ENCODE assay signal across 16 cellular contexts in genomic region chr15:29676961-29677402, GRCh38.
DNase-seq lines count a peak whose midpoint lies in the region; ATAC-seq and TF ChIP-seq lines count a peak whose summit lies in the region.
"Had no signal": no experiment of that assay in that cellular context is flagged by ENCODE, and none has a peak within 500 bp of the region (broad histone marks: within the 10 kb centered on the region; RNA-seq: fewer than 3 reads in every experiment).

No MANE protein-coding gene starts in this region.

- H3K36me3 Mint-ChIP-seq in nephron progenitor cell (ENCODE audit: low read depth): no peaks in the 10 kb centered on the region
- H3K36me3 Mint-ChIP-seq: activated naive CD8-positive, alpha-beta T cell treated with anti-CD3 and anti-CD28 coated beads, Interleukin-2, amount 10 ng/mL, durations not matched to agents 7 days and 5 days; CD8-positive, alpha-beta memory T cell; IgD-negative memory B cell had no signal

- peak overlapping the region; percentile 52 for H3K4me3 Mint-ChIP-seq in nephron progenitor cell
- H3K4me3 Mint-ChIP-seq: activated naive CD8-positive, alpha-beta T cell treated with anti-CD3 and anti-CD28 coated beads, Interleukin-2, amount 10 ng/mL, durations not matched to agents 7 days and 5 days; CD8-positive, alpha-beta memory T cell; IgD-negative memory B cell; stimulated activated naive CD8-positive, alpha-beta T cell treated with anti-CD3 and anti-CD28 coated beads, Interleukin-15, amount 100 ng/mL, for 72 hours had no signal

- no peak overlapping the region for H3K27ac Mint-ChIP-seq in nephron progenitor cell
- H3K27ac Mint-ChIP-seq: activated naive CD8-positive, alpha-beta T cell treated with anti-CD3 and anti-CD28 coated beads, Interleukin-2, amount 10 ng/mL, durations not matched to agents 7 days and 5 days; CD8-positive, alpha-beta memory T cell; stimulated activated naive CD8-positive, alpha-beta T cell treated with anti-CD3 and anti-CD28 coated beads, Interleukin-15, amount 100 ng/mL, for 72 hours had no signal

- no peaks in the 10 kb centered on the region for H3K9me3 Mint-ChIP-seq in nephron progenitor cell
- H3K9me3 Mint-ChIP-seq: activated naive CD8-positive, alpha-beta T cell treated with anti-CD3 and anti-CD28 coated beads, Interleukin-2, amount 10 ng/mL, durations not matched to agents 7 days and 5 days; stimulated activated naive CD8-positive, alpha-beta T cell treated with anti-CD3 and anti-CD28 coated beads, Interleukin-15, amount 100 ng/mL, for 72 hours had no signal

- no peak for TF ChIP-seq CTCF in nephron progenitor cell (IDR thresholded peaks at IDR 0.05)

- peaks cover 37% of the 10 kb centered on the region for H3K4me1 Mint-ChIP-seq in nephron progenitor cell
- H3K4me1 Mint-ChIP-seq: activated naive CD8-positive, alpha-beta T cell treated with anti-CD3 and anti-CD28 coated beads, Interleukin-2, amount 10 ng/mL, durations not matched to agents 7 days and 5 days; CD8-positive, alpha-beta memory T cell; stimulated activated naive CD8-positive, alpha-beta T cell treated with anti-CD3 and anti-CD28 coated beads, Interleukin-15, amount 100 ng/mL, for 72 hours had no signal

- no peak for ATAC-seq in GM21526 (IDR thresholded peaks at IDR 0.05; ENCODE audit: low FRiP score, unreplicated experiment)
- ATAC-seq: HCT116; stimulated activated naive CD8-positive, alpha-beta T cell treated with anti-CD3 and anti-CD28 coated beads, Interleukin-15, amount 100 ng/mL, for 72 hours had no signal

- peaks cover 28% of the 10 kb centered on the region for H3K27me3 Mint-ChIP-seq in nephron progenitor cell (ENCODE audit: low read depth, poor library complexity)

- DNase-seq in Daoy (ENCODE audit: low read depth) (peak; percentile 83), NCI-H2227 treated with DMSO at 0.1 percent for 48 hours (lab: John Stamatoyannopoulos, UW) (peak; percentile 70), dermis blood vessel endothelial cell (peak; percentile 51), nephron progenitor cell (peak; percentile 27), NCI-H1694 (lab: John Stamatoyannopoulos, UW) (no peak), AG08396 (ENCODE audit: low spot score) (no peak)
- no peak for DNase-seq in activated naive CD4-positive, alpha-beta T cell (lab: John Stamatoyannopoulos, UW)
- DNase-seq: activated CD8-positive, alpha-beta memory T cell treated with anti-CD3 and anti-CD28 coated beads for 24 hours; activated naive CD8-positive, alpha-beta T cell treated with anti-CD3 and anti-CD28 coated beads, Interleukin-2, amount 10 ng/mL, durations not matched to agents 7 days and 5 days; CD8-positive, alpha-beta memory T cell; NCI-H2081 treated with DMSO at 0.1 percent for 48 hours; OCI-M1; stimulated activated naive CD8-positive, alpha-beta T cell treated with anti-CD3 and anti-CD28 coated beads, Interleukin-15, amount 100 ng/mL, for 72 hours had no signal

Comparison
In these comparisons a context has a peak if more than half of its experiments do, and no peak if none do; other contexts are left out.
1. DNase-seq: peak in Daoy (single experiment), NCI-H2227 treated with DMSO at 0.1 percent for 48 hours (single experiment), dermis blood vessel endothelial cell (single experiment) and nephron progenitor cell (single experiment); none in NCI-H1694 (single experiment), activated naive CD4-positive, alpha-beta T cell (0 of 4) and AG08396 (single experiment).